Comparison of ENCODE assay signal across 26 cellular contexts in genomic region chr4:153281476-153281875, GRCh38.
A peak's percentile ranks its signal among the peaks of the same experiment; 100 is the strongest.
DNase-seq lines count a peak whose midpoint lies in the region; ATAC-seq and TF ChIP-seq lines count a peak whose summit lies in the region.
"Had no signal": no experiment of that assay in that cellular context is flagged by ENCODE, and none has a peak within 500 bp of the region (broad histone marks: within the 10 kb centered on the region; RNA-seq: fewer than 3 reads in every experiment).

No MANE protein-coding gene starts in this region.

- peaks cover 14% of the 10 kb centered on the region for H3K9me3 Mint-ChIP-seq in endodermal cell
- H3K9me3 Mint-ChIP-seq: HFFc6 had no signal

- H3K4me3 ChIP-seq in endodermal cell (ENCODE audit: low read length) (no peak overlapping the region), left lung (no peak overlapping the region)
- H3K4me3 ChIP-seq: K562, MG63, Peyer's patch, SJSA1 had no signal

- no peak for ATAC-seq in left lung
- ATAC-seq: HepG2, K562 had no signal

- intact Hi-C loops in left lung (cut with DNase I) = no loop called here

- peak overlapping the region; percentile 44 for H3K27ac ChIP-seq in endodermal cell (ENCODE audit: low read depth, low read length)
- no peak overlapping the region for H3K27ac ChIP-seq in left lung
- H3K27ac ChIP-seq: 22Rv1, Peyer's patch, SJSA1 had no signal

- H3K4me1 ChIP-seq in endodermal cell (ENCODE audit: control insufficient read depth, insufficient read depth, low read length) (no peaks in the 10 kb centered on the region), left lung (no peaks in the 10 kb centered on the region)
- H3K4me1 ChIP-seq: Peyer's patch, SJSA1 had no signal

- H3K36me3 Mint-ChIP-seq in endodermal cell (ENCODE audit: low read depth) = peaks cover 45% of the 10 kb centered on the region

- H3K4me1 Mint-ChIP-seq in endodermal cell = no peaks in the 10 kb centered on the region

- peaks cover 57% of the 10 kb centered on the region for H3K36me3 ChIP-seq in endodermal cell (ENCODE audit: control insufficient read depth, insufficient read depth, low read length)
- H3K36me3 ChIP-seq in left lung = peaks cover 0 to 12% of the 10 kb centered on the region in 2 donors
- H3K36me3 ChIP-seq: MG63 had no signal

- H3K27me3 ChIP-seq in endodermal cell (ENCODE audit: control insufficient read depth, insufficient read depth, low read length, poor library complexity, severe bottlenecking) (no peaks in the 10 kb centered on the region), left lung (no peaks in the 10 kb centered on the region)
- H3K27me3 ChIP-seq: MG63, Peyer's patch, SJSA1 had no signal

- H3K27me3 Mint-ChIP-seq in endodermal cell (ENCODE audit: insufficient read depth) = no peaks in the 10 kb centered on the region

- no peak for TF ChIP-seq CTCF in endodermal cell (conservative IDR thresholded peaks at IDR 0.05)
- TF ChIP-seq CTCF in left lung (IDR thresholded peaks at IDR 0.05) = no peak

- H3K9ac ChIP-seq in endodermal cell (ENCODE audit: extremely low read depth, low read length, poor library complexity, severe bottlenecking) = no peak overlapping the region

- H3K9me3 ChIP-seq in endodermal cell (ENCODE audit: control insufficient read depth, low read length) (peaks cover 15% of the 10 kb centered on the region), left lung (peaks cover 0 to 9% of the 10 kb centered on the region in 2 donors)
- H3K9me3 ChIP-seq: MG63, Peyer's patch, SJSA1 had no signal

- no peak overlapping the region for H3K27ac Mint-ChIP-seq in endodermal cell
- H3K27ac Mint-ChIP-seq: HFFc6 had no signal

- 83% methylated on average over 1 of the region's 1 CpG for WGBS in endodermal cell (ENCODE audit: insufficient coverage in 1 of 2, insufficient read length in 1 of 2), 2 experiments

- H3K4me3 Mint-ChIP-seq in endodermal cell = no peak overlapping the region
- H3K4me3 Mint-ChIP-seq: CD8-positive, alpha-beta memory T cell; HFFc6 had no signal

- DNase-seq in DMS153 (lab: John Stamatoyannopoulos, UW) = peak; percentile 15
- DNase-seq in DMS153 treated with DMSO at 0.1 percent for 48 hours (lab: John Stamatoyannopoulos, UW; ENCODE audit: unreplicated experiment) = no peak
- peak in 2 of 3 experiments; percentile 63 to 94 for DNase-seq in NCI-H1417 (lab: John Stamatoyannopoulos, UW)
- DNase-seq in NCI-H69 (lab: John Stamatoyannopoulos, UW) = peak; percentile 44
- no peak for DNase-seq in endodermal cell
- no peak for DNase-seq in NCI-H82 treated with DMSO at 0.1 percent for 48 hours (lab: John Stamatoyannopoulos, UW; ENCODE audit: unreplicated experiment)
- no peak for DNase-seq in epidermal melanocyte (ENCODE audit: insufficient read length, low spot score)
- no peak for DNase-seq in left lung
- DNase-seq: AML-193; C1 segment of cervical spinal cord; CD8-positive, alpha-beta memory T cell; DMS79; H7; HFFc6; MG63; NCI-H1048; NCI-H187 treated with DMSO at 0.1 percent for 48 hours; NCI-H2171 treated with DMSO at 0.1 percent for 48 hours; NCI-H446 treated with DMSO at 0.1 percent for 48 hours; NCI-H526 treated with DMSO at 0.1 percent for 48 hours; Peyer's patch; T-helper 1 cell had no signal

Comparison
In these comparisons a context has a peak if more than half of its experiments do, and no peak if none do; other contexts are left out.
1. DNase-seq: peak in DMS153 (single experiment), NCI-H1417 (2 of 3) and NCI-H69 (single experiment); none in DMS153 treated with DMSO at 0.1 percent for 48 hours (single experiment), endodermal cell (single experiment), NCI-H82 treated with DMSO at 0.1 percent for 48 hours (single experiment), epidermal melanocyte (single experiment) and left lung (0 of 2).